Comparison of ENCODE assay signal across 18 cellular contexts in the genomic region with DNA sequence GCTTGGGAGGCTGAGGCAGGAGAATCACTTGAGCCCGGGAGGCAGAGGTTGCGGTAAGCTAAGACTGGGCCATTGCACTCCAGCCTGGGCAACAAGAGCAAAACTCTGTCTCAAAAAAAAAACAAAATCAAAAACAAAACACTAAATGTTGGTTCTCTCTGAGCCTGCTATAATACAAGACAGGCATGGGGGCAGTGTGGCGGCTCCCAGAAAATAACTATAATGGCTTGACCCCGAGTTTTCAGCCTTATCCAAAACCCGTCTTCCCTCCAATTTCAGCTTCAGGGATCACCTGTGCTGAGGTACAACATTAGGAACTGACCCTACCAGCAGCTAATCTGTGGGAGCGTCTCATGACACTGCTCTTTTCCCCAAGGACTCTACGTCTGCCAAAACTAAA. TPM values are rescaled to one million over a fixed set of nuclear protein-coding genes. Genes with fewer than 3 reads are reported as not detected.
DNase-seq lines count a peak whose midpoint lies in the region; ATAC-seq and TF ChIP-seq lines count a peak whose summit lies in the region.
"Had no signal": no experiment of that assay in that cellular context is flagged by ENCODE, and none has a peak within 500 bp of the region (broad histone marks: within the 10 kb centered on the region; RNA-seq: fewer than 3 reads in every experiment).

No MANE protein-coding gene starts in this region.

- H3K36me3 ChIP-seq in NT2/D1 (ENCODE audit: insufficient read depth, insufficient read length, low read length) = peaks cover 5% of the 10 kb centered on the region
- no peaks in the 10 kb centered on the region for H3K36me3 ChIP-seq in endodermal cell (ENCODE audit: control insufficient read depth, insufficient read depth, low read length)
- H3K36me3 ChIP-seq in upper lobe of left lung = no peaks in the 10 kb centered on the region
- H3K36me3 ChIP-seq: BE2C, cardiac muscle cell, vagina had no signal

- peak overlapping the region; percentile 24 for H3K4me3 Mint-ChIP-seq in endodermal cell
- H3K4me3 Mint-ChIP-seq in naive B cell = peak overlapping the region in 7 of 8 donors; percentile 48 to 87 (median 72)
- H3K4me3 Mint-ChIP-seq: activated CD4-positive, alpha-beta T cell treated with anti-CD3 and anti-CD28 coated beads, Interleukin-2, amount 10 ng/mL, durations not matched to agents 7 days and 5 days had no signal

- H3K27ac Mint-ChIP-seq in endodermal cell (no peak overlapping the region), naive B cell (peak overlapping the region in 3 of 6 donors; percentile 64 to 86 (median 85))
- H3K27ac Mint-ChIP-seq: activated CD4-positive, alpha-beta T cell treated with anti-CD3 and anti-CD28 coated beads, Interleukin-2, amount 10 ng/mL, durations not matched to agents 7 days and 5 days had no signal

- H3K9me3 Mint-ChIP-seq in endodermal cell (no peaks in the 10 kb centered on the region), naive B cell (peaks cover 0 to 2% (median 0%) of the 10 kb centered on the region in 7 donors)
- H3K9me3 Mint-ChIP-seq: activated CD4-positive, alpha-beta T cell treated with anti-CD3 and anti-CD28 coated beads, Interleukin-2, amount 10 ng/mL, durations not matched to agents 7 days and 5 days had no signal

- no peaks in the 10 kb centered on the region for H3K36me3 Mint-ChIP-seq in endodermal cell (ENCODE audit: low read depth)
- no peaks in the 10 kb centered on the region for H3K36me3 Mint-ChIP-seq in naive B cell

- H3K27ac ChIP-seq in endodermal cell (ENCODE audit: low read depth, low read length) (no peak overlapping the region), upper lobe of left lung (peak overlapping the region; percentile 74 to 85 (median 82))
- H3K27ac ChIP-seq: cardiac muscle cell had no signal

- H3K4me1 Mint-ChIP-seq in endodermal cell (peaks cover 31% of the 10 kb centered on the region), naive B cell (peaks cover 46 to 81% (median 60%) of the 10 kb centered on the region in 3 donors)

- H3K27me3 Mint-ChIP-seq in endodermal cell (ENCODE audit: insufficient read depth) (no peaks in the 10 kb centered on the region), naive B cell (no peaks in the 10 kb centered on the region)
- H3K27me3 Mint-ChIP-seq: activated CD4-positive, alpha-beta T cell treated with anti-CD3 and anti-CD28 coated beads, Interleukin-2, amount 10 ng/mL, durations not matched to agents 7 days and 5 days had no signal

- TF ChIP-seq POLR2A in upper lobe of left lung (IDR thresholded peaks at IDR 0.05) = no peak

- ATAC-seq in naive B cell (ENCODE audit: low read depth in 2 of 2) (no peak), upper lobe of left lung (ENCODE audit: low FRiP score in 2 of 2) (no peak), GM19324 (IDR thresholded peaks at IDR 0.05; ENCODE audit: low FRiP score, unreplicated experiment) (no peak), GM19351 (IDR thresholded peaks at IDR 0.05; ENCODE audit: unreplicated experiment) (no peak)
- ATAC-seq: stimulated activated naive CD8-positive, alpha-beta T cell treated with anti-CD3 and anti-CD28 coated beads, Interleukin-15, Interleukin-2, amounts not matched to agents 100 U/mL and 50 U/mL, for 24 hours had no signal

- peaks cover 16% of the 10 kb centered on the region for H3K4me1 ChIP-seq in NT2/D1 (ENCODE audit: insufficient read depth, insufficient read length)
- H3K4me1 ChIP-seq in endodermal cell (ENCODE audit: control insufficient read depth, insufficient read depth, low read length) = peaks cover 3% of the 10 kb centered on the region
- H3K4me1 ChIP-seq in upper lobe of left lung = peaks cover 16 to 40% (median 35%) of the 10 kb centered on the region in 4 donors
- H3K4me1 ChIP-seq: BE2C had no signal

- no peak for TF ChIP-seq CTCF in endodermal cell (conservative IDR thresholded peaks at IDR 0.05)
- no peak for TF ChIP-seq CTCF in upper lobe of left lung (IDR thresholded peaks at IDR 0.05)

- H3K9me3 ChIP-seq in NT2/D1 (ENCODE audit: insufficient read depth, low read length) (no peaks in the 10 kb centered on the region), endodermal cell (ENCODE audit: control insufficient read depth, low read length) (no peaks in the 10 kb centered on the region), upper lobe of left lung (no peaks in the 10 kb centered on the region)
- H3K9me3 ChIP-seq: BE2C, vagina had no signal

- no peak for TF ChIP-seq EP300 in upper lobe of left lung (IDR thresholded peaks at IDR 0.05)

- H3K4me3 ChIP-seq in NT2/D1 (ENCODE audit: insufficient read length, low read depth) = no peak overlapping the region
- peak overlapping the region; percentile 73 for H3K4me3 ChIP-seq in endodermal cell (ENCODE audit: low read length)
- peak overlapping the region in 3 of 4 donors; percentile 19 to 44 (median 33) for H3K4me3 ChIP-seq in upper lobe of left lung
- H3K4me3 ChIP-seq: cardiac muscle cell, vagina had no signal

- no peaks in the 10 kb centered on the region for H3K27me3 ChIP-seq in NT2/D1 (ENCODE audit: insufficient read depth, insufficient read length)
- H3K27me3 ChIP-seq in endodermal cell (ENCODE audit: control insufficient read depth, insufficient read depth, low read length, poor library complexity, severe bottlenecking) = no peaks in the 10 kb centered on the region
- H3K27me3 ChIP-seq in upper lobe of left lung = no peaks in the 10 kb centered on the region
- H3K27me3 ChIP-seq: cardiac muscle cell, vagina had no signal

- 85 to 97% methylated on average over 7 of the region's 7 CpGs for WGBS in endodermal cell (ENCODE audit: insufficient coverage in 1 of 2, insufficient read length in 1 of 2), 2 experiments
- WGBS in upper lobe of left lung, 2 donors = 85% methylated on average over 7 of the region's 7 CpGs

- peak overlapping the region; percentile 67 for H3K9ac ChIP-seq in NT2/D1 (ENCODE audit: insufficient read length, low read depth)
- H3K9ac ChIP-seq in endodermal cell (ENCODE audit: extremely low read depth, low read length, poor library complexity, severe bottlenecking) = no peak overlapping the region

- no peak for DNase-seq in NT2/D1 (ENCODE audit: low read depth, low spot score)
- no peak for DNase-seq in endodermal cell
- no peak for DNase-seq in naive B cell
- no peak for DNase-seq in upper lobe of left lung
- no peak for DNase-seq in NCI-H446 treated with DMSO at 0.1 percent for 48 hours (lab: John Stamatoyannopoulos, UW)
- DNase-seq: activated CD4-positive, alpha-beta T cell treated with anti-CD3 and anti-CD28 coated beads, Interleukin-2, amount 10 ng/mL, durations not matched to agents 7 days and 5 days; activated CD8-positive, alpha-beta memory T cell treated with anti-CD3 and anti-CD28 coated beads, Interleukin-2, amount 50 U/mL, for 4 hours; activated effector memory CD4-positive, alpha-beta T cell treated with anti-CD3 and anti-CD28 coated beads, Interleukin-2, amount 50 U/mL, for 16 hours; BE2C; GF-D8; NCI-H1417 treated with DMSO at 0.1 percent for 48 hours; NCI-H2171; RPMI8226; stimulated activated naive CD8-positive, alpha-beta T cell treated with anti-CD3 and anti-CD28 coated beads, Interleukin-15, Interleukin-2, amounts not matched to agents 100 U/mL and 50 U/mL, for 24 hours had no signal

RNA-seq across cellular contexts. Expression of a gene that starts 0.9 kb away (rescaled TPM):
- total RNA-seq in endodermal cell = 10 to 100 TPM; 16.7 to 17.0 TPM
- 8.4 TPM for polyA plus RNA-seq in endodermal cell (2013, experiment 1 of 2)
- polyA plus RNA-seq in endodermal cell (2013, experiment 2 of 2) = 7.2 TPM
- 10 to 100 TPM; 16.2 to 78.3 (median 28.7) TPM for polyA plus RNA-seq in naive B cell (ENCODE audit: low read depth in 6 of 6)
- total RNA-seq in upper lobe of left lung = 100 to 1,000 TPM in 2 of 6 donors, 10 to 100 TPM in 4; 55.0 to 120 (median 99.1) TPM

RNA-seq across cellular contexts. Expression of a gene that starts 15.3 kb away (rescaled TPM):
- total RNA-seq in endodermal cell = 100 to 1,000 TPM; 192 to 204 TPM
- 125 TPM for polyA plus RNA-seq in endodermal cell (2013, experiment 1 of 2)
- 133 TPM for polyA plus RNA-seq in endodermal cell (2013, experiment 2 of 2)
- polyA plus RNA-seq in naive B cell (ENCODE audit: low read depth in 6 of 6) = 100 to 1,000 TPM in 5 of 6 donors, 10 to 100 TPM in 1; 75.0 to 232 (median 186) TPM
- 10 to 100 TPM in 5 of 6 donors, 1 to 10 TPM in 1; 9.4 to 88.2 (median 34.1) TPM for total RNA-seq in upper lobe of left lung

RNA-seq across cellular contexts. Expression of a gene that starts 22.0 kb away (rescaled TPM):
- total RNA-seq in endodermal cell (100 to 1,000 TPM; 181 to 220 TPM), upper lobe of left lung (100 to 1,000 TPM in 3 of 6 donors, 10 to 100 TPM in 3; 53.4 to 157 (median 104) TPM)
- 75.6 TPM for polyA plus RNA-seq in endodermal cell (2013, experiment 1 of 2)
- polyA plus RNA-seq in endodermal cell (2013, experiment 2 of 2) = 86.6 TPM
- polyA plus RNA-seq in naive B cell (ENCODE audit: low read depth in 6 of 6) = not detected

RNA-seq across cellular contexts. Expression of a gene that starts 47.9 kb away (rescaled TPM):
- total RNA-seq in endodermal cell (100 to 1,000 TPM; 114 TPM), upper lobe of left lung (100 to 1,000 TPM in 1 of 6 donors, 10 to 100 TPM in 5; 54.9 to 137 (median 79.2) TPM)
- polyA plus RNA-seq in endodermal cell (2013, experiment 1 of 2) = 126 TPM
- polyA plus RNA-seq in endodermal cell (2013, experiment 2 of 2) = 96.0 TPM
- 10 to 100 TPM; 56.9 to 83.5 (median 74.4) TPM for polyA plus RNA-seq in naive B cell (ENCODE audit: low read depth in 6 of 6)

RNA-seq across cellular contexts. Expression of a gene that starts 57.2 kb away (rescaled TPM):
- total RNA-seq in endodermal cell = 10 to 100 TPM; 28.9 to 41.5 TPM
- 21.8 TPM for polyA plus RNA-seq in endodermal cell (2013, experiment 1 of 2)
- 22.8 TPM for polyA plus RNA-seq in endodermal cell (2013, experiment 2 of 2)
- 100 to 1,000 TPM in 3 of 6 donors, 10 to 100 TPM in 3; 72.7 to 125 (median 92.6) TPM for polyA plus RNA-seq in naive B cell (ENCODE audit: low read depth in 6 of 6)
- total RNA-seq in upper lobe of left lung = 100 to 1,000 TPM in 5 of 6 donors, 10 to 100 TPM in 1; 90.2 to 169 (median 149) TPM
